Comparison of ENCODE assay signal across 8 cellular contexts in the genomic region with DNA sequence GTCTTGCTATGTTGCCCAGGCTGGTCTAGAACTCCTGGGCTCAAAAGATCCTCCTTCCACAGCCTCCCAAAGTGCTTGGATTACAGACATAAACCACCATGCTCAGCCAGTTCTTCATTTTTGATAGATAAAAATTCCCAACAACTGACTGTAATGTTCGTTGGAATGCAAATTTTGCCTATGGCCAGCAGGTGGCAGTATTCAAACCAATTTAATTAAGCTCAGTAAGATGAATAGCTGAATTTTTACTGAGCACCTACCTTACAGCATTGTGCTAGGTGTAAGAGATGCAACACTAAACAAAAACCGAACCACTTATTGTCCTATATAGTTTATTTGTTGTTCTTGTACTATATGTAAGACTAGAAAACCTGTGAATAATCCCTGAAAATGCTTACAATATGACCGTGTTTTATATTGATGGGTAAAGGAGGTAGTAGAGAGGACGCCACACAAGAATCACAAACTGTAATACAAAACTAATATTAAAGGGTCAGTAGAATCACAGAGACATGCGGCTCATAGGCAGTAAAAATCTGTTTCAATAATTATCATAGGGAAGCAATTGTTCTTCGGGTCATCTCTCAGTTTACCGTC. TPM values are rescaled to one million over a fixed set of nuclear protein-coding genes. Genes with fewer than 3 reads are reported as not detected.
DNase-seq lines count a peak whose midpoint lies in the region; ATAC-seq and TF ChIP-seq lines count a peak whose summit lies in the region.

No MANE protein-coding gene starts in this region.

- no peaks in the 10 kb centered on the region for H3K9me3 ChIP-seq in tibial nerve

- WGBS in tibial nerve, 2 donors: 68 to 71% methylated on average over 7 of the region's 7 CpGs

- no peak overlapping the region for H3K4me3 ChIP-seq in brain microvascular endothelial cell (ENCODE audit: low read depth, low read length)
- no peak overlapping the region for H3K4me3 ChIP-seq in kidney epithelial cell (ENCODE audit: low read depth, low read length)
- no peak overlapping the region for H3K4me3 ChIP-seq in tibial nerve

- in situ Hi-C loops in brain microvascular endothelial cell (cut with HindIII; ENCODE audit: low pct_ligation_motif_present, low sequenced_read_pairs): no loop called here

- no peaks in the 10 kb centered on the region for H3K4me1 ChIP-seq in tibial nerve

- TF ChIP-seq POLR2A in tibial nerve (IDR thresholded peaks at IDR 0.05): no peak

- no peak for TF ChIP-seq EP300 in tibial nerve (IDR thresholded peaks at IDR 0.05)

- peak; percentile 60 for ATAC-seq in HG03442 (IDR thresholded peaks at IDR 0.05; ENCODE audit: unreplicated experiment)

- peak; percentile 33 for DNase-seq in stimulated activated CD4-positive, alpha-beta T cell treated with anti-CD3 and anti-CD28 coated beads, Interleukin-15, amount 100 ng/mL, for 24 hours
- DNase-seq in stimulated activated CD4-positive, alpha-beta T cell treated with anti-CD3 and anti-CD28 coated beads, Interleukin-4, amount 100 ng/mL, for 4 hours: no peak
- peak; percentile 36 for DNase-seq in NCI-H774 (lab: John Stamatoyannopoulos, UW)
- peak; percentile 53 for DNase-seq in brain microvascular endothelial cell
- no peak for DNase-seq in kidney epithelial cell (ENCODE audit: low read depth)
- peak in 1 of 2 donors; percentile 11 for DNase-seq in tibial nerve (ENCODE audit: low spot score in 2 of 2)
- no peak for DNase-seq in occipital lobe (lab: John Stamatoyannopoulos, UW)

- H3K27me3 ChIP-seq in brain microvascular endothelial cell (replicated peaks): no peaks in the 10 kb centered on the region
- no peaks in the 10 kb centered on the region for H3K27me3 ChIP-seq in kidney epithelial cell (ENCODE audit: control insufficient read depth, insufficient read depth, low read length)
- no peaks in the 10 kb centered on the region for H3K27me3 ChIP-seq in tibial nerve

- H3K27ac ChIP-seq in brain microvascular endothelial cell (no peak overlapping the region), tibial nerve (no peak overlapping the region)

- no peaks in the 10 kb centered on the region for H3K36me3 ChIP-seq in brain microvascular endothelial cell (replicated peaks)
- no peaks in the 10 kb centered on the region for H3K36me3 ChIP-seq in kidney epithelial cell (ENCODE audit: control insufficient read depth, insufficient read depth, low read length)
- no peaks in the 10 kb centered on the region for H3K36me3 ChIP-seq in tibial nerve

- TF ChIP-seq CTCF in brain microvascular endothelial cell (IDR thresholded peaks at IDR 0.05; ENCODE audit: low read depth, low read length, missing control alignments): peak; percentile 72
- TF ChIP-seq CTCF in kidney epithelial cell (IDR thresholded peaks at IDR 0.05; ENCODE audit: insufficient read depth, low read length, poor library complexity, severe bottlenecking): peak; percentile 66
- TF ChIP-seq CTCF in tibial nerve (IDR thresholded peaks at IDR 0.05): peak; percentile 39 to 80 (median 60)

RNA-seq across cellular contexts. Expression of a gene that starts 8.2 kb away (rescaled TPM):
- total RNA-seq in kidney epithelial cell (4.7 and 5.9 TPM in 2 replicates), tibial nerve (1 to 10 TPM in 3 of 4 donors, not detected in 1; 1.8 to 2.8 (median 2.1) TPM), occipital lobe (3.6 TPM)

Comparison
In these comparisons a context has a peak if more than half of its experiments do, and no peak if none do; other contexts are left out.
1. DNase-seq: peak in stimulated activated CD4-positive, alpha-beta T cell treated with anti-CD3 and anti-CD28 coated beads, Interleukin-15, amount 100 ng/mL, for 24 hours (single experiment), NCI-H774 (single experiment) and brain microvascular endothelial cell (single experiment); none in stimulated activated CD4-positive, alpha-beta T cell treated with anti-CD3 and anti-CD28 coated beads, Interleukin-4, amount 100 ng/mL, for 4 hours (0 of 2), kidney epithelial cell (single experiment) and occipital lobe (single experiment).
2. Peak in every context shown above with its lines, with median percentiles within 50 percentile points of each other: CTCF ChIP-seq.